ENCODE assay signal across 8 cellular contexts in the genomic region with DNA sequence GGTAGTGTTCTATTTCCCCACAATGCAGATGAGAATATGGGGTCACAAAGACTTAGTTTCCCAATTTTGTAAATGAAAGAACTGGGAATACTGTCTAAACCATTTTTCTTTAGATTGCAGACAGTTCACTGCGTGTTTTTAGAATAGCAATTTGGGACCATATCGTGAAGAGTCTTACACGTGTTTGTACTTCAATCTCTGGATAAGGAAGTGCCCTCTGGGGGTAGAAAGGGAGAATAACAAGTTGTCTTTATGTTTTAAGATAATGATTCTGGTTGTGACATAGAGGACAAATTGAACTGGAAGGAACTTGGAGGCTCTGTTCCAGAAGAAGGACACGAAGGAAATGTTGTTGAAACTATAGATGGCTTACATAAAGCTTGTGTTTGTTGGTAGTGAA.
DNase-seq lines count a peak whose midpoint lies in the region; ATAC-seq, FAIRE-seq and TF ChIP-seq lines count a peak whose summit lies in the region.

No MANE protein-coding gene starts in this region.

- H3K4me1 ChIP-seq in mesendoderm (ENCODE audit: control insufficient read depth, low read depth, low read length) (peaks cover 2% of the 10 kb centered on the region), testis (no peaks in the 10 kb centered on the region)

- no peak for TF ChIP-seq POLR2A in GM12891 (IDR thresholded peaks at IDR 0.05; ENCODE audit: low read depth, low read length)
- TF ChIP-seq POLR2A in testis (IDR thresholded peaks at IDR 0.05) = no peak

- intact Hi-C loops in testis (cut with DNase I; ENCODE audit: low total_unique reads) = no loop called here

- H3K18ac ChIP-seq in mesendoderm (ENCODE audit: low read length) = no peak overlapping the region

- H3K4me2 ChIP-seq in mesendoderm (ENCODE audit: low read length) = no peak overlapping the region

- H3K4me3 ChIP-seq in mesendoderm (ENCODE audit: low read length) = no peak overlapping the region
- H3K4me3 ChIP-seq in testis = no peak overlapping the region

- H3K27me3 Mint-ChIP-seq in WTC11 (ENCODE audit: low read depth) = peaks cover 16% of the 10 kb centered on the region

- H3K9ac ChIP-seq in mesendoderm (ENCODE audit: low read length) = no peak overlapping the region

- DNase-seq in ELR (ENCODE audit: low read depth) (peak; percentile 1), Kasumi-1 (lab: John Stamatoyannopoulos, UW) (peak; percentile 80 to 82), WTC11 (ENCODE audit: low spot score) (no peak), mesendoderm (peak; percentile 60), GM12891 (ENCODE audit: insufficient read length, low spot score) (no peak), testis (no peak)
- no peak for DNase-seq in activated naive CD4-positive, alpha-beta T cell treated with Interleukin-2 at 50 U/mL for 16 hours

- no peak overlapping the region for H2BK15ac ChIP-seq in mesendoderm (replicated peaks; ENCODE audit: low read depth)

- no peak overlapping the region for H4K5ac ChIP-seq in mesendoderm (ENCODE audit: low read length)

- CTCF ChIA-PET in WTC11 (lab: Charles Lee) = no interaction called here

- no peak overlapping the region for H2AK5ac ChIP-seq in mesendoderm (ENCODE audit: low read length)

- H3K9me3 ChIP-seq in testis = no peaks in the 10 kb centered on the region

- ATAC-seq in WTC11 (peak; percentile 51; the same call in 1 of the 2 replicates), HG02852 (IDR thresholded peaks at IDR 0.05; ENCODE audit: unreplicated experiment) (no peak)

- H3K36me3 ChIP-seq in mesendoderm (ENCODE audit: control insufficient read depth, insufficient read depth, low read length) = no peaks in the 10 kb centered on the region
- H3K36me3 ChIP-seq in testis (ENCODE audit: low read depth, missing control alignments) = no peaks in the 10 kb centered on the region

- H3K4me1 Mint-ChIP-seq in WTC11 = peaks cover 34% of the 10 kb centered on the region

- no peaks in the 10 kb centered on the region for H3K79me2 ChIP-seq in mesendoderm (ENCODE audit: control insufficient read depth, insufficient read depth, low read length)

- no peak overlapping the region for H3K4ac ChIP-seq in mesendoderm (ENCODE audit: low read depth, low read length)

- no peak overlapping the region for H3K23ac ChIP-seq in mesendoderm (ENCODE audit: low read length)

- H3K56ac ChIP-seq in mesendoderm (ENCODE audit: low read length) = no peak overlapping the region

- no peaks in the 10 kb centered on the region for H3K27me3 ChIP-seq in mesendoderm (ENCODE audit: insufficient read depth, low read length, poor library complexity)
- H3K27me3 ChIP-seq in testis = no peaks in the 10 kb centered on the region

- no peak overlapping the region for H2BK120ac ChIP-seq in mesendoderm (ENCODE audit: low read depth, low read length)

- H3K4me3 Mint-ChIP-seq in WTC11 = no peak overlapping the region

- H4K8ac ChIP-seq in mesendoderm (ENCODE audit: low read depth, low read length) = no peak overlapping the region

- no CpG with 5 or more reads among the region's 4 CpGs for WGBS in mesendoderm (ENCODE audit: extremely low coverage, insufficient coverage, low lambda C conversion rate)
- WGBS in testis, 2 donors = 22 to 23% methylated on average over 4 of the region's 4 CpGs

- peaks cover 8% of the 10 kb centered on the region for H3K9me3 Mint-ChIP-seq in WTC11

- POLR2A ChIA-PET in WTC11 (lab: Charles Lee) = no interaction called here

- TF ChIP-seq CTCF in WTC11 (IDR thresholded peaks at IDR 0.05) (no peak; the same call in 1 of the 2 replicates), testis (IDR thresholded peaks at IDR 0.05) (peak in 1 of 3 experiments; percentile 42)

- H3K79me1 ChIP-seq in mesendoderm (ENCODE audit: low read length) = no peaks in the 10 kb centered on the region

- H3K27ac Mint-ChIP-seq in WTC11 = no peak overlapping the region

- no peak for FAIRE-seq in GM12891 (lab: Jason Lieb, UNC)

- no peak overlapping the region for H3K27ac ChIP-seq in mesendoderm (ENCODE audit: low read depth, low read length)
- H3K27ac ChIP-seq in testis = no peak overlapping the region

- H3K36me3 Mint-ChIP-seq in WTC11 = peaks cover 2% of the 10 kb centered on the region; the same call in 1 of the 2 replicates

- no peak overlapping the region for H2BK5ac ChIP-seq in mesendoderm (ENCODE audit: low read length)

TF ChIP-seq in WTC11, 78 proteins besides CTCF, POLR2A, EP300 and RAD21 (continues in another document):
- no peak for TF ChIP-seq STAT6 (CRISPR knock-in tag; conservative IDR thresholded peaks at IDR 0.05; ENCODE audit: low read depth)
- TF ChIP-seq, protein P1, sequence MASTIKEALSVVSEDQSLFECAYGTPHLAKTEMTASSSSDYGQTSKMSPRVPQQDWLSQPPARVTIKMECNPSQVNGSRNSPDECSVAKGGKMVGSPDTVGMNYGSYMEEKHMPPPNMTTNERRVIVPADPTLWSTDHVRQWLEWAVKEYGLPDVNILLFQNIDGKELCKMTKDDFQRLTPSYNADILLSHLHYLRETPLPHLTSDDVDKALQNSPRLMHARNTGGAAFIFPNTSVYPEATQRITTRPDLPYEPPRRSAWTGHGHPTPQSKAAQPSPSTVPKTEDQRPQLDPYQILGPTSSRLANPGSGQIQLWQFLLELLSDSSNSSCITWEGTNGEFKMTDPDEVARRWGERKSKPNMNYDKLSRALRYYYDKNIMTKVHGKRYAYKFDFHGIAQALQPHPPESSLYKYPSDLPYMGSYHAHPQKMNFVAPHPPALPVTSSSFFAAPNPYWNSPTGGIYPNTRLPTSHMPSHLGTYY (CRISPR knock-in tag; IDR thresholded peaks at IDR 0.05) = no peak
- no peak for TF ChIP-seq MLX (CRISPR knock-in tag; IDR thresholded peaks at IDR 0.05)

TF ChIP-seq in GM12891, 5 proteins besides CTCF, POLR2A, EP300 and RAD21:
- TF ChIP-seq SPI1 (IDR thresholded peaks at IDR 0.05; ENCODE audit: low read depth, low read length) (no peak), POU2F2 (IDR thresholded peaks at IDR 0.05; ENCODE audit: low read depth, low read length) (no peak), POLR2AphosphoS5 (IDR thresholded peaks at IDR 0.05; ENCODE audit: low read depth, low read length) (no peak), TAF1 (IDR thresholded peaks at IDR 0.05; ENCODE audit: low read depth, low read length) (no peak), PAX5 (IDR thresholded peaks at IDR 0.05; ENCODE audit: insufficient read depth, low read length, severe bottlenecking) (no peak)

Comparison
In these comparisons a context has a peak if more than half of its experiments do, and no peak if none do; other contexts are left out.
1. DNase-seq: peak in ELR (single experiment), Kasumi-1 (2 of 2) and mesendoderm (single experiment); none in WTC11 (single experiment), GM12891 (single experiment), testis (single experiment) and activated naive CD4-positive, alpha-beta T cell treated with Interleukin-2 at 50 U/mL for 16 hours (single experiment).